ENCODE assay signal across 13 cellular contexts in genomic region chr13:62432906-62433305, GRCh38.
DNase-seq lines count a peak whose midpoint lies in the region; TF ChIP-seq lines count a peak whose summit lies in the region.
"Had no signal": no experiment of that assay in that cellular context is flagged by ENCODE, and none has a peak within 500 bp of the region (broad histone marks: within the 10 kb centered on the region; RNA-seq: fewer than 3 reads in every experiment).

No MANE protein-coding gene starts in this region.

- no peak overlapping the region for H2BK5ac ChIP-seq in mesendoderm (ENCODE audit: low read length)

- H3K4me2 ChIP-seq in mesendoderm (ENCODE audit: low read length) = no peak overlapping the region

- no peak overlapping the region for H3K27ac ChIP-seq in mesendoderm (ENCODE audit: low read depth, low read length)

- TF ChIP-seq CTCF in LNCaP clone FGC (IDR thresholded peaks at IDR 0.05; ENCODE audit: control insufficient read depth, extremely low read depth, insufficient read depth) = no peak

- no peak overlapping the region for H4K8ac ChIP-seq in mesendoderm (ENCODE audit: low read depth, low read length)

- no peaks in the 10 kb centered on the region for H3K79me1 ChIP-seq in mesendoderm (ENCODE audit: low read length)

- H3K9ac ChIP-seq in mesendoderm (ENCODE audit: low read length) = no peak overlapping the region

- no peaks in the 10 kb centered on the region for H3K4me1 ChIP-seq in mesendoderm (ENCODE audit: control insufficient read depth, low read depth, low read length)
- H3K4me1 ChIP-seq: Caco-2 had no signal

- H2BK120ac ChIP-seq in mesendoderm (ENCODE audit: low read depth, low read length) = no peak overlapping the region

- H3K79me2 ChIP-seq in mesendoderm (ENCODE audit: control insufficient read depth, insufficient read depth, low read length) = no peaks in the 10 kb centered on the region

- H3K4ac ChIP-seq in mesendoderm (ENCODE audit: low read depth, low read length) = no peak overlapping the region

- no peak overlapping the region for H2AK5ac ChIP-seq in mesendoderm (ENCODE audit: low read length)

- no peak overlapping the region for H3K56ac ChIP-seq in mesendoderm (ENCODE audit: low read length)

- H4K5ac ChIP-seq in mesendoderm (ENCODE audit: low read length) = no peak overlapping the region

- H3K36me3 ChIP-seq in H7 (replicated peaks; ENCODE audit: control insufficient read depth, insufficient read depth, low read length) = no peaks in the 10 kb centered on the region
- no peaks in the 10 kb centered on the region for H3K36me3 ChIP-seq in mesendoderm (ENCODE audit: control insufficient read depth, insufficient read depth, low read length)
- H3K36me3 ChIP-seq: HAP-1 had no signal

- H2BK15ac ChIP-seq in mesendoderm (replicated peaks; ENCODE audit: low read depth) = no peak overlapping the region

- H3K4me3 ChIP-seq in H7 (ENCODE audit: insufficient read depth, low read depth, low read length) (no peak overlapping the region), LNCaP clone FGC (ENCODE audit: low read depth, low read length) (no peak overlapping the region), mesendoderm (ENCODE audit: low read length) (no peak overlapping the region)
- H3K4me3 ChIP-seq: GM12878, HAP-1 had no signal

- peak; percentile 2 for DNase-seq in H7
- peak; percentile 76 for DNase-seq in LNCaP clone FGC (ENCODE audit: low read depth)
- peak; percentile 47 for DNase-seq in NCI-H526 treated with DMSO at 0.1 percent for 48 hours (lab: John Stamatoyannopoulos, UW)
- peak; percentile 77 for DNase-seq in mesendoderm
- no peak for DNase-seq in stimulated activated CD4-positive, alpha-beta T cell treated with anti-CD3 and anti-CD28 coated beads, Interleukin-12 subunit alpha, Interleukin-12 subunit beta, amount 100 ng/mL, for 4 hours
- no peak for DNase-seq in retina
- DNase-seq in NCI-H524 (lab: John Stamatoyannopoulos, UW) = no peak
- DNase-seq: Caco-2; CD8-positive, alpha-beta memory T cell; GOT3; HFFc6 had no signal

- no peak overlapping the region for H3K18ac ChIP-seq in mesendoderm (ENCODE audit: low read length)

- H3K27me3 ChIP-seq in H7 (ENCODE audit: control insufficient read depth, insufficient read depth, low read length) (no peaks in the 10 kb centered on the region), mesendoderm (ENCODE audit: insufficient read depth, low read length, poor library complexity) (no peaks in the 10 kb centered on the region)

- no peak overlapping the region for H3K23ac ChIP-seq in mesendoderm (ENCODE audit: low read length)

Comparison
In these comparisons a context has a peak if more than half of its experiments do, and no peak if none do; other contexts are left out.
1. DNase-seq: peak in H7 (single experiment), LNCaP clone FGC (single experiment), NCI-H526 treated with DMSO at 0.1 percent for 48 hours (single experiment) and mesendoderm (single experiment); none in stimulated activated CD4-positive, alpha-beta T cell treated with anti-CD3 and anti-CD28 coated beads, Interleukin-12 subunit alpha, Interleukin-12 subunit beta, amount 100 ng/mL, for 4 hours (single experiment), retina (single experiment) and NCI-H524 (0 of 2).